19 cellular contexts compared by ENCODE assay signal in genomic region chr2:28765316-28765715, GRCh38. TPM values are rescaled to one million over a fixed set of nuclear protein-coding genes. Genes with fewer than 3 reads are reported as not detected.
DNase-seq lines count a peak whose midpoint lies in the region; ATAC-seq and TF ChIP-seq lines count a peak whose summit lies in the region.
"Had no signal": no experiment of that assay in that cellular context is flagged by ENCODE, and none has a peak within 500 bp of the region (broad histone marks: within the 10 kb centered on the region; RNA-seq: fewer than 3 reads in every experiment).

No MANE protein-coding gene starts in this region.

- H3K27me3 Mint-ChIP-seq in natural killer cell (ENCODE audit: low read depth in 2 of 2) (no peaks in the 10 kb centered on the region), type B pancreatic cell (no peaks in the 10 kb centered on the region)
- H3K27me3 Mint-ChIP-seq in natural killer cell treated with Interleukin-12 subunit alpha and Interleukin-12 subunit beta and Interleukin-15 and Interleukin-18, amount 100 ng/mL, for 72 hours: no peaks in the 10 kb centered on the region
- no peaks in the 10 kb centered on the region for H3K27me3 Mint-ChIP-seq in activated T-helper 17 cell treated with anti-CD3 and anti-CD28 coated beads, Interleukin-2, amount 50 U/mL, for 72 hours
- no peaks in the 10 kb centered on the region for H3K27me3 Mint-ChIP-seq in activated CD4-positive, alpha-beta T cell treated with anti-CD3 and anti-CD28 coated beads, Interleukin-2, amount 10 ng/mL, durations not matched to agents 24 days and 14 days
- H3K27me3 Mint-ChIP-seq: activated naive CD4-positive, alpha-beta T cell treated with anti-CD3 and anti-CD28 coated beads, Interleukin-2, amount 10 ng/mL, durations not matched to agents 7 days and 5 days; CD8-positive, alpha-beta memory T cell had no signal

- ATAC-seq in natural killer cell: no peak
- ATAC-seq in natural killer cell treated with Interleukin-12 subunit alpha and Interleukin-12 subunit beta and Interleukin-15 and Interleukin-18, amount 100 ng/mL, for 72 hours: no peak
- ATAC-seq in activated T-helper 17 cell treated with anti-CD3 and anti-CD28 coated beads, Interleukin-2, amount 50 U/mL, for 72 hours (replicated peaks): no peak
- ATAC-seq: gastrocnemius medialis, left colon had no signal

- DNase-seq in natural killer cell (no peak), iris pigment epithelial cell (ENCODE audit: low read depth) (peak; percentile 62), type B pancreatic cell (ENCODE audit: extremely low spot score, unreplicated experiment) (no peak), islet precursor cell (no peak), DMS53 treated with DMSO at 0.1 percent for 48 hours (lab: John Stamatoyannopoulos, UW; ENCODE audit: unreplicated experiment) (no peak)
- no peak for DNase-seq in natural killer cell treated with Interleukin-12 subunit alpha and Interleukin-12 subunit beta and Interleukin-15 and Interleukin-18, amount 100 ng/mL, for 72 hours (ENCODE audit: low spot score)
- no peak for DNase-seq in activated CD4-positive, alpha-beta T cell treated with anti-CD3 and anti-CD28 coated beads, Interleukin-2, amount 10 ng/mL, durations not matched to agents 24 days and 14 days
- DNase-seq: activated CD4-positive, alpha-beta T cell treated with anti-CD3 and anti-CD28 coated beads for 4 hours; activated CD8-positive, alpha-beta memory T cell treated with anti-CD3 and anti-CD28 coated beads, Interleukin-2, amount 50 U/mL, for 4 hours; activated naive CD4-positive, alpha-beta T cell treated with anti-CD3 and anti-CD28 coated beads, Interleukin-2, amount 10 ng/mL, durations not matched to agents 7 days and 5 days; CD8-positive, alpha-beta memory T cell; gastrocnemius medialis; Karpas-422; left colon; midbrain; NCI-H1048; NCI-H524; stimulated activated CD4-positive, alpha-beta T cell treated with anti-CD3 and anti-CD28 coated beads, Interleukin-12 subunit alpha, Interleukin-12 subunit beta, amount 100 ng/mL, for 4 hours had no signal

- H3K36me3 Mint-ChIP-seq in natural killer cell (no peaks in the 10 kb centered on the region), type B pancreatic cell (peaks cover 26% of the 10 kb centered on the region)
- peaks cover 4% of the 10 kb centered on the region for H3K36me3 Mint-ChIP-seq in natural killer cell treated with Interleukin-12 subunit alpha and Interleukin-12 subunit beta and Interleukin-15 and Interleukin-18, amount 100 ng/mL, for 72 hours
- peaks cover 90% of the 10 kb centered on the region for H3K36me3 Mint-ChIP-seq in activated T-helper 17 cell treated with anti-CD3 and anti-CD28 coated beads, Interleukin-2, amount 50 U/mL, for 72 hours (ENCODE audit: low read depth)
- peaks cover 35% of the 10 kb centered on the region for H3K36me3 Mint-ChIP-seq in activated CD4-positive, alpha-beta T cell treated with anti-CD3 and anti-CD28 coated beads, Interleukin-2, amount 10 ng/mL, durations not matched to agents 24 days and 14 days (ENCODE audit: low read depth)

- intact Hi-C loops in natural killer cell (cut with micrococcal nuclease): no loop called here
- intact Hi-C loops in activated CD4-positive, alpha-beta T cell treated with anti-CD3 and anti-CD28 coated beads, Interleukin-2, amount 10 ng/mL, durations not matched to agents 24 days and 14 days (cut with micrococcal nuclease): no loop called here

- H3K9me3 Mint-ChIP-seq in natural killer cell: no peaks in the 10 kb centered on the region
- no peaks in the 10 kb centered on the region for H3K9me3 Mint-ChIP-seq in natural killer cell treated with Interleukin-12 subunit alpha and Interleukin-12 subunit beta and Interleukin-15 and Interleukin-18, amount 100 ng/mL, for 72 hours
- no peaks in the 10 kb centered on the region for H3K9me3 Mint-ChIP-seq in activated T-helper 17 cell treated with anti-CD3 and anti-CD28 coated beads, Interleukin-2, amount 50 U/mL, for 72 hours
- peaks cover 6% of the 10 kb centered on the region for H3K9me3 Mint-ChIP-seq in type B pancreatic cell
- no peaks in the 10 kb centered on the region for H3K9me3 Mint-ChIP-seq in activated CD4-positive, alpha-beta T cell treated with anti-CD3 and anti-CD28 coated beads, Interleukin-2, amount 10 ng/mL, durations not matched to agents 24 days and 14 days
- H3K9me3 Mint-ChIP-seq: activated naive CD4-positive, alpha-beta T cell treated with anti-CD3 and anti-CD28 coated beads, Interleukin-2, amount 10 ng/mL, durations not matched to agents 7 days and 5 days; CD8-positive, alpha-beta memory T cell had no signal

- no peak for TF ChIP-seq CTCF in natural killer cell (IDR thresholded peaks at IDR 0.05)
- TF ChIP-seq CTCF in type B pancreatic cell (conservative IDR thresholded peaks at IDR 0.05): no peak

- H3K4me1 Mint-ChIP-seq in natural killer cell (peaks cover 71 to 77% of the 10 kb centered on the region in 2 donors), type B pancreatic cell (ENCODE audit: unreplicated experiment) (peaks cover 36% of the 10 kb centered on the region)
- H3K4me1 Mint-ChIP-seq in natural killer cell treated with Interleukin-12 subunit alpha and Interleukin-12 subunit beta and Interleukin-15 and Interleukin-18, amount 100 ng/mL, for 72 hours (ENCODE audit: low read depth in 2 of 2): peaks cover 52 to 59% of the 10 kb centered on the region in 2 donors
- peaks cover 64% of the 10 kb centered on the region for H3K4me1 Mint-ChIP-seq in activated T-helper 17 cell treated with anti-CD3 and anti-CD28 coated beads, Interleukin-2, amount 50 U/mL, for 72 hours
- peaks cover 44% of the 10 kb centered on the region for H3K4me1 Mint-ChIP-seq in activated CD4-positive, alpha-beta T cell treated with anti-CD3 and anti-CD28 coated beads, Interleukin-2, amount 10 ng/mL, durations not matched to agents 24 days and 14 days

- peak overlapping the region; percentile 35 for H3K4me3 Mint-ChIP-seq in natural killer cell
- no peak overlapping the region for H3K4me3 Mint-ChIP-seq in natural killer cell treated with Interleukin-12 subunit alpha and Interleukin-12 subunit beta and Interleukin-15 and Interleukin-18, amount 100 ng/mL, for 72 hours
- peak overlapping the region; percentile 32 for H3K4me3 Mint-ChIP-seq in activated T-helper 17 cell treated with anti-CD3 and anti-CD28 coated beads, Interleukin-2, amount 50 U/mL, for 72 hours
- peak overlapping the region; percentile 60 for H3K4me3 Mint-ChIP-seq in type B pancreatic cell
- H3K4me3 Mint-ChIP-seq in activated CD4-positive, alpha-beta T cell treated with anti-CD3 and anti-CD28 coated beads, Interleukin-2, amount 10 ng/mL, durations not matched to agents 24 days and 14 days: no peak overlapping the region
- H3K4me3 Mint-ChIP-seq: activated naive CD4-positive, alpha-beta T cell treated with anti-CD3 and anti-CD28 coated beads, Interleukin-2, amount 10 ng/mL, durations not matched to agents 7 days and 5 days had no signal

- no peak overlapping the region for H3K27ac Mint-ChIP-seq in natural killer cell
- H3K27ac Mint-ChIP-seq in natural killer cell treated with Interleukin-12 subunit alpha and Interleukin-12 subunit beta and Interleukin-15 and Interleukin-18, amount 100 ng/mL, for 72 hours: no peak overlapping the region
- no peak overlapping the region for H3K27ac Mint-ChIP-seq in activated T-helper 17 cell treated with anti-CD3 and anti-CD28 coated beads, Interleukin-2, amount 50 U/mL, for 72 hours
- peak overlapping the region; percentile 82 for H3K27ac Mint-ChIP-seq in type B pancreatic cell
- H3K27ac Mint-ChIP-seq in activated CD4-positive, alpha-beta T cell treated with anti-CD3 and anti-CD28 coated beads, Interleukin-2, amount 10 ng/mL, durations not matched to agents 24 days and 14 days: no peak overlapping the region
- H3K27ac Mint-ChIP-seq: activated naive CD4-positive, alpha-beta T cell treated with anti-CD3 and anti-CD28 coated beads, Interleukin-2, amount 10 ng/mL, durations not matched to agents 7 days and 5 days had no signal

RNA-seq across cellular contexts. Expression of gene PPP1CB, which starts 13.7 kb away (rescaled TPM):
- total RNA-seq in natural killer cell (100 to 1,000 TPM; 157 to 200 (median 181) TPM), type B pancreatic cell (ENCODE audit: low replicate concordance) (222 and 227 TPM in 2 replicates)
- total RNA-seq in natural killer cell treated with Interleukin-12 subunit alpha and Interleukin-12 subunit beta and Interleukin-15 and Interleukin-18, amount 100 ng/mL, for 72 hours: 100 to 1,000 TPM; 188 to 299 TPM
- total RNA-seq in activated T-helper 17 cell treated with anti-CD3 and anti-CD28 coated beads, Interleukin-2, amount 50 U/mL, for 72 hours: 100 to 1,000 TPM; 207 to 227 TPM
- total RNA-seq in activated CD4-positive, alpha-beta T cell treated with anti-CD3 and anti-CD28 coated beads, Interleukin-2, amount 10 ng/mL, durations not matched to agents 24 days and 14 days: 246 and 251 TPM in 2 replicates

RNA-seq across cellular contexts. Expression of gene SPDYA, which starts 45.3 kb away (rescaled TPM):
- total RNA-seq in natural killer cell (1 to 10 TPM; 5.6 to 8.1 (median 8.0) TPM), type B pancreatic cell (ENCODE audit: low replicate concordance) (1.3 and 1.7 TPM in 2 replicates)
- 1 to 10 TPM; 2.6 to 4.5 TPM for total RNA-seq in natural killer cell treated with Interleukin-12 subunit alpha and Interleukin-12 subunit beta and Interleukin-15 and Interleukin-18, amount 100 ng/mL, for 72 hours
- 1 to 10 TPM; 2.1 to 3.3 TPM for total RNA-seq in activated T-helper 17 cell treated with anti-CD3 and anti-CD28 coated beads, Interleukin-2, amount 50 U/mL, for 72 hours
- 1.9 TPM in 2 replicates for total RNA-seq in activated CD4-positive, alpha-beta T cell treated with anti-CD3 and anti-CD28 coated beads, Interleukin-2, amount 10 ng/mL, durations not matched to agents 24 days and 14 days

Comparison
In these comparisons a context has a peak if more than half of its experiments do, and no peak if none do; other contexts are left out.
1. H3K4me3 Mint-ChIP-seq: peak in natural killer cell (single experiment), activated T-helper 17 cell treated with anti-CD3 and anti-CD28 coated beads, Interleukin-2, amount 50 U/mL, for 72 hours (single experiment) and type B pancreatic cell (single experiment); none in natural killer cell treated with Interleukin-12 subunit alpha and Interleukin-12 subunit beta and Interleukin-15 and Interleukin-18, amount 100 ng/mL, for 72 hours (single experiment) and activated CD4-positive, alpha-beta T cell treated with anti-CD3 and anti-CD28 coated beads, Interleukin-2, amount 10 ng/mL, durations not matched to agents 24 days and 14 days (single experiment).